11 cellular contexts compared by ENCODE assay signal in the genomic region with DNA sequence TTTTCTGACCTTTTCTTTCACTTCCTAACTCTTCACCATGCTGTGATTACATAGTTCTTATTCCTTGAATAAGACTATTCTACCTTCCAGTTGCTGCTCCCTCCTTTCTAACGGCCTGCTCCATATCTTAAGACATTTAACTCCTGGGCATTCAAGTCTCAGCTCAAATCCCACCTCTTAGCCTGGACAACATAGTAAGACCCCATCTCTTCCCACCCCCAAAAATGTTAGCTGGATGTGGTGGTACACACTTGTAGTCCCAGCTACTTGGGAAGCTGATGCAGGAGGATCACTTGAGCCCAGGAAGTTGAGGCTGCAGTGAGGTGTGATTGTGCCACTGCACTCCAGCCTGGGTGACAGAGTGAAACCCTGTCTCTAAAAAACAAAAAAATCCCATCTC.
"Had no signal": no experiment of that assay in that cellular context is flagged by ENCODE, and none has a peak within 500 bp of the region (broad histone marks: within the 10 kb centered on the region; RNA-seq: fewer than 3 reads in every experiment).

No MANE protein-coding gene starts in this region.

- H3K9me3 ChIP-seq: colonic mucosa, gastroesophageal sphincter, ovary, vagina had no signal

- H3K9me3 Mint-ChIP-seq: activated T-cell treated with anti-CD3 and anti-CD28 coated beads, Interleukin-2, amount 50 U/mL, for 4 hours; nephron progenitor cell had no signal

- H3K27ac Mint-ChIP-seq: nephron progenitor cell had no signal

- H3K27me3 ChIP-seq: cardiac muscle cell, colonic mucosa, gastroesophageal sphincter, ovary, vagina had no signal

- H3K27ac ChIP-seq: colonic mucosa, ovary, vagina had no signal

- H3K4me1 ChIP-seq: colonic mucosa, vagina had no signal

- DNase-seq: activated CD4-positive, alpha-beta T cell treated with anti-CD3 and anti-CD28 coated beads, Interleukin-2, amount 50 U/mL, for 48 hours; activated CD4-positive, CD25-positive, alpha-beta regulatory T cell treated with anti-CD3 and anti-CD28 coated beads, Interleukin-2, amount 50 U/mL, for 72 hours; activated naive CD4-positive, alpha-beta T cell; activated T-cell treated with anti-CD3 and anti-CD28 coated beads, Interleukin-2, amount 50 U/mL, for 4 hours; colonic mucosa; nephron progenitor cell; ovary; stimulated activated CD4-positive, alpha-beta T cell treated with anti-CD3 and anti-CD28 coated beads, Interleukin-4, amount 100 ng/mL, for 4 hours had no signal

- ATAC-seq: activated T-cell treated with anti-CD3 and anti-CD28 coated beads, Interleukin-2, amount 50 U/mL, for 4 hours; gastroesophageal sphincter had no signal

- H3K4me3 Mint-ChIP-seq: activated T-cell treated with anti-CD3 and anti-CD28 coated beads, Interleukin-2, amount 50 U/mL, for 4 hours; nephron progenitor cell had no signal

- H3K36me3 ChIP-seq: ovary had no signal

- H3K4me3 ChIP-seq: cardiac muscle cell, colonic mucosa, gastroesophageal sphincter, ovary, vagina had no signal
